In the genomic region with DNA sequence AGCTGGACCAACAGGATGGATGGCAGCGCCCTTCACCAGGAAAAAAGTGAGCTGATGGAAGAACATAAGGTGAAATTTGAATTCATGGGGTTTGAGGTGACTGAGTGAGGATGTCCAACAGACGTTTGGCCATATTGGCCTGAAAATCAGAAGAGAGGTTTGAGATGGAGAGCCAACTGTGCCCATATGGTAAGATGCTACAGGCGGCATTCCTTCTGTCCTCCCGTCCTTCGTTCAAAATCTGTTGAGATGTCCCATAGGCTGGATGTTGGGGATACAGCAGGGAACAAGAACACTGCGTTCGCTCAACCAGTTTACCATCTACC, we compare ENCODE assay signal across 2 cellular contexts.
TF ChIP-seq lines count a peak whose summit lies in the region.

No MANE protein-coding gene starts in this region.

TF ChIP-seq in GM12878, 131 proteins besides CTCF, POLR2A, EP300 and RAD21 (continued from another document):
- no peak for TF ChIP-seq ZNF274 (IDR thresholded peaks at IDR 0.05; ENCODE audit: insufficient read depth, insufficient read length)

TF ChIP-seq in liver, 16 proteins besides CTCF, POLR2A, EP300 and RAD21:
- TF ChIP-seq, protein P1, sequence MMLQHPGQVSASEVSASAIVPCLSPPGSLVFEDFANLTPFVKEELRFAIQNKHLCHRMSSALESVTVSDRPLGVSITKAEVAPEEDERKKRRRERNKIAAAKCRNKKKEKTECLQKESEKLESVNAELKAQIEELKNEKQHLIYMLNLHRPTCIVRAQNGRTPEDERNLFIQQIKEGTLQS (IDR thresholded peaks at IDR 0.05), result no peak
- TF ChIP-seq FOXA1 (IDR thresholded peaks at IDR 0.05), result no peak
- no peak for TF ChIP-seq EGR1 (IDR thresholded peaks at IDR 0.05; ENCODE audit: low read depth in 2 of 2)
- TF ChIP-seq NR2F2 (IDR thresholded peaks at IDR 0.05), result no peak
- TF ChIP-seq, protein P2, sequence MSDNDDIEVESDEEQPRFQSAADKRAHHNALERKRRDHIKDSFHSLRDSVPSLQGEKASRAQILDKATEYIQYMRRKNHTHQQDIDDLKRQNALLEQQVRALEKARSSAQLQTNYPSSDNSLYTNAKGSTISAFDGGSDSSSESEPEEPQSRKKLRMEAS (IDR thresholded peaks at IDR 0.05), result no peak
- no peak for TF ChIP-seq HNF4G (IDR thresholded peaks at IDR 0.05)
